In genomic region chr10:99172130-99172738, GRCh38 we compare ENCODE assay signal across 8 cellular contexts.
DNase-seq lines count a peak whose midpoint lies in the region; ATAC-seq and TF ChIP-seq lines count a peak whose summit lies in the region.

No MANE protein-coding gene starts in this region.

- POLR2A ChIA-PET in AG04449 (lab: Yijun Ruan, JAX), result no interaction called here
- POLR2A ChIA-PET in OCI-LY7 (lab: Charles Lee), result no interaction called here

- no peak for TF ChIP-seq POLR2A in sigmoid colon (IDR thresholded peaks at IDR 0.05)

- ATAC-seq in sciatic nerve, result no peak

- no peak overlapping the region for H2AFZ ChIP-seq in OCI-LY7 (ENCODE audit: low read length)

- 22 to 37% methylated on average over 5 of the region's 5 CpGs for WGBS in sigmoid colon, 2 donors

- no peak overlapping the region for H3K27ac ChIP-seq in OCI-LY7 (ENCODE audit: low read depth, low read length, poor library complexity, severe bottlenecking)
- no peak overlapping the region for H3K27ac ChIP-seq in sigmoid colon

- TF ChIP-seq CTCF in AG04449 (IDR thresholded peaks at IDR 0.05; ENCODE audit: insufficient read depth, low read length, missing control alignments) (peak; percentile 40), GM12864 (IDR thresholded peaks at IDR 0.05; ENCODE audit: low read depth, low read length, missing control alignments) (peak; percentile 45), OCI-LY7 (conservative IDR thresholded peaks at IDR 0.05; ENCODE audit: low read length) (peak; percentile 54), fibroblast of pulmonary artery (IDR thresholded peaks at IDR 0.05; ENCODE audit: low read length, missing control alignments) (peak; percentile 47), sigmoid colon (IDR thresholded peaks at IDR 0.05) (peak; percentile 14 to 57 (median 50))

- H3K9me3 ChIP-seq in OCI-LY7 (ENCODE audit: low read length) (no peaks in the 10 kb centered on the region), sigmoid colon (no peaks in the 10 kb centered on the region)

- no peaks in the 10 kb centered on the region for H3K36me3 ChIP-seq in OCI-LY7 (ENCODE audit: insufficient read depth, low read length)
- no peaks in the 10 kb centered on the region for H3K36me3 ChIP-seq in sigmoid colon

- CTCF ChIA-PET in AG04449 (lab: Yijun Ruan, JAX), result interaction anchor here (4.8 kb wide), 1 partner anchor 706 kb away, joined by 29 read pairs; no protein-coding TSS in a partner anchor
- CTCF ChIA-PET in OCI-LY7 (lab: Charles Lee; ENCODE audit: unreplicated experiment), result no interaction called here

- intact Hi-C loops in OCI-LY7 (cut with micrococcal nuclease; ENCODE audit: unreplicated experiment), result no loop called here
- intact Hi-C loops in sigmoid colon (cut with DNase I), result loop anchor here (2.0 kb wide), 1 partner anchor 701 kb away; no protein-coding TSS in a partner anchor
- intact Hi-C loops in sciatic nerve (cut with DNase I), result no loop called here

- no peak overlapping the region for H3K4me2 ChIP-seq in OCI-LY7 (ENCODE audit: low read length)

- no peaks in the 10 kb centered on the region for H3K4me1 ChIP-seq in OCI-LY7 (ENCODE audit: insufficient read depth, low read length, poor library complexity, severe bottlenecking)
- H3K4me1 ChIP-seq in sigmoid colon, result no peaks in the 10 kb centered on the region

- no peak for TF ChIP-seq EP300 in sigmoid colon (IDR thresholded peaks at IDR 0.05)

- H3K27me3 ChIP-seq in sigmoid colon, result no peaks in the 10 kb centered on the region

- no peaks in the 10 kb centered on the region for H3K9me2 ChIP-seq in OCI-LY7 (ENCODE audit: insufficient read depth, low read length)

- H3K79me2 ChIP-seq in OCI-LY7 (ENCODE audit: insufficient read depth, low read depth, low read length), result no peaks in the 10 kb centered on the region

- H4K20me1 ChIP-seq in OCI-LY7 (ENCODE audit: insufficient read depth, low read length), result no peaks in the 10 kb centered on the region

- DNase-seq in AG04449 (ENCODE audit: low read depth, low spot score), result no peak
- no peak for DNase-seq in GM12864 (ENCODE audit: low read depth)
- DNase-seq in OCI-LY7 (ENCODE audit: low spot score), result no peak
- peak; percentile 42 for DNase-seq in fibroblast of pulmonary artery (ENCODE audit: low read depth)
- DNase-seq in sigmoid colon, result no peak
- no peak for DNase-seq in sciatic nerve (ENCODE audit: low spot score)
- DNase-seq in occipital lobe (lab: John Stamatoyannopoulos, UW), result no peak
- DNase-seq in NCI-H2107 treated with DMSO at 0.1 percent for 48 hours (lab: John Stamatoyannopoulos, UW; ENCODE audit: unreplicated experiment), result no peak

- H3K4me3 ChIP-seq in AG04449 (ENCODE audit: low read depth, low read length), result no peak overlapping the region
- no peak overlapping the region for H3K4me3 ChIP-seq in GM12864 (ENCODE audit: low read depth, low read length)
- H3K4me3 ChIP-seq in OCI-LY7 (ENCODE audit: low read depth, low read length, poor library complexity, severe bottlenecking), result no peak overlapping the region
- H3K4me3 ChIP-seq in fibroblast of pulmonary artery (replicated peaks; ENCODE audit: low read depth, low read length), result no peak overlapping the region
- H3K4me3 ChIP-seq in sigmoid colon, result no peak overlapping the region

- no TSS peak for BruUV-seq in OCI-LY7 (replicated peaks; lab: Mats Ljungman, UMichigan)
